In genomic region chr5:79151933-79152671, GRCh38 we compare ENCODE assay signal across 1 cellular context.
TF ChIP-seq lines count a peak whose summit lies in the region.

No MANE protein-coding gene starts in this region.

TF ChIP-seq in GM23338, 12 proteins besides CTCF, POLR2A, EP300 and RAD21:
- TF ChIP-seq CREB1 (CRISPR knock-in tag; IDR thresholded peaks at IDR 0.05; ENCODE audit: low read depth) (no peak), NANOG (IDR thresholded peaks at IDR 0.05; ENCODE audit: borderline replicate concordance) (no peak), POLR2AphosphoS5 (IDR thresholded peaks at IDR 0.05; ENCODE audit: low read depth) (no peak), ZNF114 (CRISPR knock-in tag; IDR thresholded peaks at IDR 0.05) (no peak), STAT1 (IDR thresholded peaks at IDR 0.05; ENCODE audit: unreplicated experiment) (no peak)
